2 cellular contexts compared by ENCODE assay signal in genomic region chr1:145079737-145080136, GRCh38. TPM values are rescaled to one million over a fixed set of nuclear protein-coding genes. Genes with fewer than 3 reads are reported as not detected.
"Had no signal": no experiment of that assay in that cellular context is flagged by ENCODE, and none has a peak within 500 bp of the region (broad histone marks: within the 10 kb centered on the region; RNA-seq: fewer than 3 reads in every experiment).

No MANE protein-coding gene starts in this region.

RNA-seq across cellular contexts. Expression of gene FAM72D, which starts 16.0 kb away (rescaled TPM):
- total RNA-seq: bronchial epithelial cell, Right ventricle myocardium inferior had no signal
